22 cellular contexts compared by ENCODE assay signal in genomic region chr1:118210723-118211110, GRCh38. TPM values are rescaled to one million over a fixed set of nuclear protein-coding genes. Genes with fewer than 3 reads are reported as not detected.
A peak's percentile ranks its signal among the peaks of the same experiment; 100 is the strongest.
DNase-seq lines count a peak whose midpoint lies in the region; FAIRE-seq and TF ChIP-seq lines count a peak whose summit lies in the region.
"Had no signal": no experiment of that assay in that cellular context is flagged by ENCODE, and none has a peak within 500 bp of the region (broad histone marks: within the 10 kb centered on the region; RNA-seq: fewer than 3 reads in every experiment).

No MANE protein-coding gene starts in this region.

- no peak overlapping the region for H3K4me2 ChIP-seq in mammary epithelial cell (ENCODE audit: insufficient read depth, low read depth, low read length)
- H3K4me2 ChIP-seq in keratinocyte (ENCODE audit: control insufficient read depth, extremely low read depth, insufficient read depth, low read depth, low read length): peak overlapping the region; percentile 51
- H3K4me2 ChIP-seq: A549, GM23338 had no signal

- intact Hi-C loops in mammary epithelial cell (cut with micrococcal nuclease): no loop called here

- H3K27ac ChIP-seq in mammary epithelial cell (ENCODE audit: insufficient read depth, low read depth, low read length) (peak overlapping the region; percentile 27), epithelial cell of prostate (peak overlapping the region; percentile 88), keratinocyte (ENCODE audit: control insufficient read depth, insufficient read depth, low read length) (peak overlapping the region; percentile 71)
- H3K27ac ChIP-seq: 22Rv1, A549, C4-2B had no signal

- BruUV-seq in mammary epithelial cell (replicated peaks; lab: Mats Ljungman, UMichigan): no TSS peak

- no peaks in the 10 kb centered on the region for H3K9me1 ChIP-seq in keratinocyte (ENCODE audit: control insufficient read depth, extremely low read depth, insufficient read depth, low read length)

- DNase-seq in NCI-H446 treated with DMSO at 0.1 percent for 48 hours (lab: John Stamatoyannopoulos, UW) (peak; percentile 47), NCI-H446 (lab: John Stamatoyannopoulos, UW) (no peak), mammary epithelial cell (peak; percentile 39), epithelial cell of prostate (ENCODE audit: low read depth, low spot score) (no peak), keratinocyte (ENCODE audit: low read depth, low spot score) (peak; percentile 52), D341Med (ENCODE audit: low spot score) (no peak), NCI-H187 (lab: John Stamatoyannopoulos, UW) (no peak), ecto neural progenitor cell (ENCODE audit: low spot score) (no peak)
- DNase-seq: AML-193; Caco-2; CD4-positive, alpha-beta T cell; DMS153; DMS79; GDM1; H7 had no signal

- no peak overlapping the region for H3K9ac ChIP-seq in mammary epithelial cell (ENCODE audit: insufficient read depth, low read length)
- H3K9ac ChIP-seq in keratinocyte (ENCODE audit: control insufficient read depth, extremely low read depth, insufficient read depth, low read length): no peak overlapping the region

- no peak overlapping the region for H3K4me3 ChIP-seq in mammary epithelial cell (replicated peaks in 1 of 3; ENCODE audit: insufficient read depth in 1 of 3, low read depth in 2 of 3, low read length in 3 of 3)
- peak overlapping the region in 2 of 3 experiments; percentile 2 to 5 for H3K4me3 ChIP-seq in keratinocyte (ENCODE audit: control insufficient read depth in 2 of 3, extremely low read depth in 1 of 3, insufficient read depth in 2 of 3, low read depth in 1 of 3, low read length in 3 of 3)
- H3K4me3 ChIP-seq: A549, GM23338 had no signal

- H3K4me1 ChIP-seq in mammary epithelial cell (ENCODE audit: insufficient read depth, low read length) (peaks cover 24% of the 10 kb centered on the region), keratinocyte (ENCODE audit: control insufficient read depth, extremely low read depth, insufficient read depth, low read length) (peaks cover 22% of the 10 kb centered on the region)
- H3K4me1 ChIP-seq: A549, Caco-2 had no signal

- H3K79me2 ChIP-seq in mammary epithelial cell (ENCODE audit: insufficient read depth, low read length) (no peaks in the 10 kb centered on the region), keratinocyte (ENCODE audit: control insufficient read depth, insufficient read depth, low read length) (no peaks in the 10 kb centered on the region)

- H3K27me3 ChIP-seq in mammary epithelial cell (ENCODE audit: insufficient read depth, low read length) (no peaks in the 10 kb centered on the region), keratinocyte (ENCODE audit: control insufficient read depth, extremely low read depth, insufficient read depth, low read length) (no peaks in the 10 kb centered on the region)

- H2AFZ ChIP-seq in mammary epithelial cell (ENCODE audit: low read depth, low read length) (peak overlapping the region; percentile 43), keratinocyte (ENCODE audit: control insufficient read depth, low read length) (peak overlapping the region; percentile 11)
- H2AFZ ChIP-seq: GM23338 had no signal

- TF ChIP-seq CTCF in mammary epithelial cell (conservative IDR thresholded peaks at IDR 0.05 in 1 of 2, IDR thresholded peaks at IDR 0.05 in 1 of 2; ENCODE audit: extremely low read depth in 1 of 2, insufficient read depth in 1 of 2, low read depth in 1 of 2, low read length in 2 of 2): no peak
- no peak for TF ChIP-seq CTCF in keratinocyte (optimal IDR thresholded peaks at IDR 0.05 in 1 of 3, IDR thresholded peaks at IDR 0.05 in 1 of 3, conservative IDR thresholded peaks at IDR 0.05 in 1 of 3; ENCODE audit: extremely low read depth in 1 of 3, insufficient read depth in 2 of 3, low read length in 3 of 3)

- CTCF ChIA-PET in mammary epithelial cell (lab: Charles Lee; ENCODE audit: low non-redundant PET): no interaction called here

- H3K36me3 ChIP-seq in mammary epithelial cell (ENCODE audit: insufficient read depth, low read length): no peaks in the 10 kb centered on the region
- no peaks in the 10 kb centered on the region for H3K36me3 ChIP-seq in keratinocyte (ENCODE audit: control insufficient read depth in 2 of 2, extremely low read depth in 1 of 2, insufficient read depth in 2 of 2, low read length in 2 of 2)

- peak; percentile 92 for FAIRE-seq in keratinocyte (lab: Jason Lieb, UNC)
- FAIRE-seq: A549, GM12892, GM18507 had no signal

- dilution Hi-C loops in mammary epithelial cell (cut with HindIII; ENCODE audit: low sequenced_read_pairs) (no loop called here), keratinocyte (cut with MboI; ENCODE audit: extremely low pct_ligation_motif_present, low sequenced_read_pairs) (no loop called here)

- 6% methylated on average over 3 of the region's 3 CpGs for WGBS in mammary epithelial cell (ENCODE audit: low coverage, missing lambda C conversion rate)

- no peaks in the 10 kb centered on the region for H4K20me1 ChIP-seq in mammary epithelial cell (ENCODE audit: insufficient read depth, low read length)
- no peaks in the 10 kb centered on the region for H4K20me1 ChIP-seq in keratinocyte (ENCODE audit: control insufficient read depth, extremely low read depth, insufficient read depth, low read length)

- in situ Hi-C loops in mammary epithelial cell (cut with MboI; ENCODE audit: low sequenced_read_pairs in 2 of 2): no loop called here

- H3K9me3 ChIP-seq in mammary epithelial cell (replicated peaks; ENCODE audit: insufficient read depth, low read length) (no peaks in the 10 kb centered on the region), keratinocyte (ENCODE audit: control insufficient read depth, low read depth, low read length) (no peaks in the 10 kb centered on the region)
- H3K9me3 ChIP-seq: A549, Caco-2 had no signal

RNA-seq across cellular contexts. Expression of gene SPAG17, which starts 25.7 kb away (rescaled TPM):
- total RNA-seq in mammary epithelial cell: under 1 TPM in 1 of 2 donors, not detected in 1; 0.33 TPM
- polyA plus RNA-seq in mammary epithelial cell: not detected
- not detected for polyA minus RNA-seq in mammary epithelial cell
- 0.42 to 0.77 TPM (median 0.52 TPM) in 3 replicates for polyA plus RNA-seq in keratinocyte
- 0.37 TPM for polyA plus RNA-seq in keratinocyte (2011; ENCODE audit: low read depth)
- 0.21 and 0.27 TPM in 2 replicates for polyA plus RNA-seq in keratinocyte (2011; cell fraction: cytosol; rRNA removed)
- polyA plus RNA-seq in keratinocyte (2011; cell fraction: nucleus; rRNA removed): 3.1 and 3.4 TPM in 2 replicates
- polyA plus RNA-seq in keratinocyte (2012; ENCODE audit: low replicate concordance): 0.53 and 0.54 TPM in 2 replicates
- polyA minus RNA-seq in keratinocyte: 0.07 to 1.8 TPM (median 0.29 TPM) in 3 replicates
- not detected for polyA minus RNA-seq in keratinocyte (2011; cell fraction: cytosol; rRNA and poly(A)+ RNA removed)
- 2.3 and 4.7 TPM in 2 replicates for polyA minus RNA-seq in keratinocyte (2011; cell fraction: nucleus; rRNA and poly(A)+ RNA removed)
- total RNA-seq: Caco-2; CD4-positive, alpha-beta T cell; Daoy had no signal

Comparison
In these comparisons a context has a peak if more than half of its experiments do, and no peak if none do; other contexts are left out.
1. DNase-seq: peak in NCI-H446 treated with DMSO at 0.1 percent for 48 hours (single experiment), mammary epithelial cell (single experiment) and keratinocyte (single experiment); none in NCI-H446 (0 of 2), epithelial cell of prostate (single experiment), D341Med (single experiment), NCI-H187 (0 of 2) and ecto neural progenitor cell (single experiment).
2. H3K27ac ChIP-seq: peak in every context shown above with its lines; median percentile 88 in epithelial cell of prostate; 71 in keratinocyte; 27 in mammary epithelial cell.
3. H3K4me3 ChIP-seq: peak in keratinocyte (2 of 3); none in mammary epithelial cell (0 of 3).